In the genomic region with DNA sequence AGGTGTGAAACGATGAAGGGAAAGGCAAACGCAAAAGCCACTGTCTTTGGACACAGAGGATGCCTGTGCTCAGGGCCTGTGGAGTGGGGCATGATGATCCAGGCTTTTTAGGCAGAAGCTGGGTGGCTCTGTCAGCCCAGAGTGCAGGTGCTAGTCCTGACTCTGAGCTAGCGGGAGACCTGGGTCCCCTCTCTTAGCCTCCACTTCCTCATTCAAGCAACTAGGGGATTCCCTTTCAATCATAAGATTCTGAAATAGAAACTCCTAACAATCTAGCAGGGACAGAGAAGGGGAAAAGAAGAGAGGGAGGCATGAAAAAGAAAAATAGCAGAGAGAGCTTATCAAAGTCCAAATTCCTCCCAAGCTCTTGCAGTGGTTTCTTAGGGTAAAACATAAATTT, we compare ENCODE assay signal across 11 cellular contexts. TPM values are rescaled to one million over a fixed set of nuclear protein-coding genes. Genes with fewer than 3 reads are reported as not detected.
DNase-seq lines count a peak whose midpoint lies in the region; ATAC-seq and TF ChIP-seq lines count a peak whose summit lies in the region.
"Had no signal": no experiment of that assay in that cellular context is flagged by ENCODE, and none has a peak within 500 bp of the region (broad histone marks: within the 10 kb centered on the region; RNA-seq: fewer than 3 reads in every experiment).

No MANE protein-coding gene starts in this region.

- H3K9me3 Mint-ChIP-seq in activated naive CD8-positive, alpha-beta T cell treated with anti-CD3 and anti-CD28 coated beads, Interleukin-2, amount 50 U/mL, for 24 hours, result no peaks in the 10 kb centered on the region

- H3K36me3 Mint-ChIP-seq in activated naive CD8-positive, alpha-beta T cell treated with anti-CD3 and anti-CD28 coated beads, Interleukin-2, amount 50 U/mL, for 24 hours (ENCODE audit: low read depth), result peaks cover 1% of the 10 kb centered on the region

- no peak overlapping the region for H3K27ac Mint-ChIP-seq in activated naive CD8-positive, alpha-beta T cell treated with anti-CD3 and anti-CD28 coated beads, Interleukin-2, amount 50 U/mL, for 24 hours

- peaks cover 36% of the 10 kb centered on the region for H3K4me1 Mint-ChIP-seq in activated naive CD8-positive, alpha-beta T cell treated with anti-CD3 and anti-CD28 coated beads, Interleukin-2, amount 50 U/mL, for 24 hours

- no peak for TF ChIP-seq POLR2A in GM18505 (IDR thresholded peaks at IDR 0.05; ENCODE audit: borderline replicate concordance, extremely low read depth, insufficient read depth, insufficient read length)

- DNase-seq in activated naive CD8-positive, alpha-beta T cell treated with anti-CD3 and anti-CD28 coated beads, Interleukin-2, amount 50 U/mL, for 24 hours, result no peak
- no peak for DNase-seq in AG08396 (ENCODE audit: low spot score)
- DNase-seq in NCI-H446 (lab: John Stamatoyannopoulos, UW), result no peak
- DNase-seq in left cardiac atrium, result no peak
- DNase-seq: activated naive CD4-positive, alpha-beta T cell treated with anti-CD3 and anti-CD28 coated beads, Interleukin-2, amount 50 U/mL, for 16 hours; effector memory CD4-positive, alpha-beta T cell; T1000 had no signal

- H3K27me3 Mint-ChIP-seq in activated naive CD8-positive, alpha-beta T cell treated with anti-CD3 and anti-CD28 coated beads, Interleukin-2, amount 50 U/mL, for 24 hours, result no peaks in the 10 kb centered on the region

- intact Hi-C loops in left cardiac atrium (cut with DNase I), result loop anchor here in 1 of 2 donors (5.0 kb wide), 1 partner anchor 255 kb away; no protein-coding TSS in a partner anchor

- H3K4me3 Mint-ChIP-seq in activated naive CD8-positive, alpha-beta T cell treated with anti-CD3 and anti-CD28 coated beads, Interleukin-2, amount 50 U/mL, for 24 hours, result no peak overlapping the region

- peak; percentile 67 for ATAC-seq in GM18505 (IDR thresholded peaks at IDR 0.05; ENCODE audit: unreplicated experiment)
- peak; percentile 68 for ATAC-seq in GM21367 (IDR thresholded peaks at IDR 0.05; ENCODE audit: unreplicated experiment)
- ATAC-seq in HG03095 (IDR thresholded peaks at IDR 0.05; ENCODE audit: unreplicated experiment), result peak; percentile 80
- peak; percentile 47 for ATAC-seq in activated naive CD8-positive, alpha-beta T cell treated with anti-CD3 and anti-CD28 coated beads, Interleukin-2, amount 50 U/mL, for 24 hours
- ATAC-seq in esophagus mucosa, result no peak
- ATAC-seq in left cardiac atrium, result no peak

RNA-seq across cellular contexts. Expression of a gene that starts 7.6 kb away (rescaled TPM):
- total RNA-seq in esophagus mucosa, result 12.2 TPM
- 10 to 100 TPM; 13.3 to 25.4 TPM for total RNA-seq in left cardiac atrium

Comparison
In these comparisons a context has a peak if more than half of its experiments do, and no peak if none do; other contexts are left out.
1. ATAC-seq: peak in GM18505 (single experiment), GM21367 (single experiment), HG03095 (single experiment) and activated naive CD8-positive, alpha-beta T cell treated with anti-CD3 and anti-CD28 coated beads, Interleukin-2, amount 50 U/mL, for 24 hours (single experiment); none in esophagus mucosa (single experiment) and left cardiac atrium (0 of 2).